6 cellular contexts compared by ENCODE assay signal in the genomic region with DNA sequence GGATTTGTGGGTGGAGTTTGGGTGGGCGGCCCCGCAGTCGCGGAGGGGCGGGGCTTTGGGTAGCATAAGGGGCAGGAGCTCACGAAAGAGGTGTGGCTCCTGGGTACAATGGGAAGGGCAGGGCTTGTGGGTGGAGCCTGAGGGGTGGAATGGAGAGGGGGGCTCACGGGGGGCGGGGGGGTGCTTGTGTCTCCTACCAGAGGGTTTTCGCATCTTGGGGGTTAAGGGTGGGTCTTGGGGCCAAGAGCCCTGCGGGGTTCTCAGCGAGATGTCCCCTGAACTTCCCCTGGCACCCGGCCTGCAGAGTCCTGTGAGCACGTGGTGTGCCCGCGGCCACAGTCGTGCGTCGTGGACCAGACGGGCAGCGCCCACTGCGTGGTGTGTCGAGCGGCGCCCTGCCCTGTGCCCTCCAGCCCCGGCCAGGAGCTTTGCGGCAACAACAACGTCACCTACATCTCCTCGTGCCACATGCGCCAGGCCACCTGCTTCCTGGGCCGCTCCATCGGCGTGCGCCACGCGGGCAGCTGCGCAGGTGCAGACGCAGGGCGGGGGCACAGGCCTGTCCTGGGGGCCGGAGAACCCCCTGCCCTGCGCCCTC. TPM values are rescaled to one million over a fixed set of nuclear protein-coding genes. Genes with fewer than 3 reads are reported as not detected.
DNase-seq lines count a peak whose midpoint lies in the region; ATAC-seq, FAIRE-seq and TF ChIP-seq lines count a peak whose summit lies in the region.

No MANE protein-coding gene starts in this region.

- peak overlapping the region; percentile 100 for H3K27ac Mint-ChIP-seq in T-helper 2 cell treated with Interferon-gamma antibody and Interleukin-4, amounts not matched to agents 5 μg/mL and 100 μg/mL, for 36 hours

- H3K9me3 ChIP-seq in hepatocyte (ENCODE audit: low read depth) (no peaks in the 10 kb centered on the region), tibial nerve (no peaks in the 10 kb centered on the region)

- 96% methylated on average over 31 of the region's 40 CpGs for WGBS in hepatocyte (ENCODE audit: low lambda C conversion rate, missing lambda C conversion rate)
- whole genome bisulfite sequencing in tibial nerve, 2 donors: 56 to 67% methylated on average over 23 to 32 of the region's 40 CpGs

- H3K4me1 Mint-ChIP-seq in T-helper 2 cell treated with Interferon-gamma antibody and Interleukin-4, amounts not matched to agents 5 μg/mL and 100 μg/mL, for 36 hours (ENCODE audit: low read depth): peaks cover 4% of the 10 kb centered on the region

- H3K4me3 ChIP-seq in hepatocyte (no peak overlapping the region), tibial nerve (peak overlapping the region in 3 of 4 donors; percentile 20 to 90 (median 68))

- FAIRE-seq in GM18507 (lab: Jason Lieb, UNC): peak; percentile 96

- H2AFZ ChIP-seq in hepatocyte: no peak overlapping the region

- H3K4me1 ChIP-seq in hepatocyte (ENCODE audit: insufficient read depth) (peaks cover 26% of the 10 kb centered on the region), tibial nerve (peaks cover 0 to 48% (median 21%) of the 10 kb centered on the region in 4 donors)

- peak; percentile 84 for DNase-seq in GM18507 (ENCODE audit: extremely low spot score, insufficient read length, low read depth)
- DNase-seq in T-helper 2 cell treated with Interferon-gamma antibody and Interleukin-4, amounts not matched to agents 5 μg/mL and 100 μg/mL, for 36 hours (ENCODE audit: low spot score): no peak
- peak; percentile 95 for DNase-seq in hepatocyte (ENCODE audit: low spot score)
- DNase-seq in tibial nerve (ENCODE audit: low spot score in 2 of 2): peak in 1 of 2 donors; percentile 91

- peaks cover 25% of the 10 kb centered on the region for H3K79me2 ChIP-seq in hepatocyte

- no peaks in the 10 kb centered on the region for H4K20me1 ChIP-seq in hepatocyte (ENCODE audit: insufficient read depth, poor library complexity, severe bottlenecking)

- no peaks in the 10 kb centered on the region for H3K36me3 ChIP-seq in hepatocyte (replicated peaks; ENCODE audit: insufficient read depth, low read depth)
- H3K36me3 ChIP-seq in tibial nerve: peaks cover 0 to 20% (median 0%) of the 10 kb centered on the region in 3 donors

- H3K9me2 ChIP-seq in hepatocyte (replicated peaks; ENCODE audit: insufficient read depth): no peaks in the 10 kb centered on the region

- H3K4me2 ChIP-seq in hepatocyte: peak overlapping the region; percentile 71

- no peaks in the 10 kb centered on the region for H3K36me3 Mint-ChIP-seq in T-helper 2 cell treated with Interferon-gamma antibody and Interleukin-4, amounts not matched to agents 5 μg/mL and 100 μg/mL, for 36 hours (ENCODE audit: low read depth)

- TF ChIP-seq EP300 in tibial nerve (IDR thresholded peaks at IDR 0.05): no peak

- H3K9me3 Mint-ChIP-seq in T-helper 2 cell treated with Interferon-gamma antibody and Interleukin-4, amounts not matched to agents 5 μg/mL and 100 μg/mL, for 36 hours: no peaks in the 10 kb centered on the region

- no peak for TF ChIP-seq CTCF in hepatocyte (IDR thresholded peaks at IDR 0.05; ENCODE audit: poor library complexity)
- TF ChIP-seq CTCF in tibial nerve (IDR thresholded peaks at IDR 0.05): no peak

- ATAC-seq in GM18519 (IDR thresholded peaks at IDR 0.05; ENCODE audit: low FRiP score, unreplicated experiment) (no peak), HG03565 (IDR thresholded peaks at IDR 0.05; ENCODE audit: unreplicated experiment) (no peak)

- TF ChIP-seq POLR2A in tibial nerve (IDR thresholded peaks at IDR 0.05): no peak

- H3K27me3 Mint-ChIP-seq in T-helper 2 cell treated with Interferon-gamma antibody and Interleukin-4, amounts not matched to agents 5 μg/mL and 100 μg/mL, for 36 hours (ENCODE audit: low read depth): peaks cover 3% of the 10 kb centered on the region

- peak overlapping the region; percentile 88 for H3K4me3 Mint-ChIP-seq in T-helper 2 cell treated with Interferon-gamma antibody and Interleukin-4, amounts not matched to agents 5 μg/mL and 100 μg/mL, for 36 hours

- H3K27me3 ChIP-seq in hepatocyte (no peaks in the 10 kb centered on the region), tibial nerve (no peaks in the 10 kb centered on the region)

- H3K27ac ChIP-seq in hepatocyte: peak overlapping the region; percentile 90
- H3K27ac ChIP-seq in tibial nerve: peak overlapping the region; percentile 94 to 99 (median 98)

RNA-seq across cellular contexts. Expression of a gene that starts 4.9 kb away (rescaled TPM):
- 106 and 131 TPM in 2 replicates for total RNA-seq in hepatocyte
- polyA plus RNA-seq in hepatocyte: 171 and 209 TPM in 2 replicates
- total RNA-seq in tibial nerve: 100 to 1,000 TPM; 582 to 977 (median 642) TPM

RNA-seq across cellular contexts. Expression of a gene that starts 14.1 kb away (rescaled TPM):
- total RNA-seq in hepatocyte (0.16 and 2.4 TPM in 2 replicates), tibial nerve (not detected)
- 1.2 TPM in 1 of 2 replicates, not detected in the other for polyA plus RNA-seq in hepatocyte

RNA-seq across cellular contexts. Expression of a gene that starts 18.1 kb away (rescaled TPM):
- 42.7 and 43.9 TPM in 2 replicates for total RNA-seq in hepatocyte
- polyA plus RNA-seq in hepatocyte: 84.7 and 89.6 TPM in 2 replicates
- total RNA-seq in tibial nerve: 10 to 100 TPM; 38.0 to 90.9 (median 55.3) TPM

RNA-seq across cellular contexts. Expression of a gene that starts 27.6 kb away (rescaled TPM):
- 27.2 and 34.9 TPM in 2 replicates for total RNA-seq in hepatocyte
- 22.1 and 23.0 TPM in 2 replicates for polyA plus RNA-seq in hepatocyte
- 100 to 1,000 TPM in 1 of 4 donors, 10 to 100 TPM in 3; 65.7 to 101 (median 98.0) TPM for total RNA-seq in tibial nerve

RNA-seq across cellular contexts. Expression of a gene that starts 41.4 kb away (rescaled TPM):
- total RNA-seq in hepatocyte: 0.20 TPM in 1 of 2 replicates, not detected in the other
- polyA plus RNA-seq in hepatocyte: 0.18 and 0.70 TPM in 2 replicates
- 1 to 10 TPM in 3 of 4 donors, under 1 TPM in 1; 0.30 to 9.0 (median 3.4) TPM for total RNA-seq in tibial nerve
